In genomic region chr1:235799264-235799663, GRCh38 we compare ENCODE assay signal across 29 cellular contexts.
"Had no signal": no experiment of that assay in that cellular context is flagged by ENCODE, and none has a peak within 500 bp of the region (broad histone marks: within the 10 kb centered on the region; RNA-seq: fewer than 3 reads in every experiment).

No MANE protein-coding gene starts in this region.

- H3K9me3 Mint-ChIP-seq: dendritic cell treated with granulocyte-macrophage colony-stimulating factor and Interleukin-4, amounts not matched to agents 40 ng/mL and 50 ng/mL, for 4 days; effector memory CD8-positive, alpha-beta T cell; endodermal cell; immature natural killer cell had no signal

- H3K27ac ChIP-seq: colonic mucosa, epithelial cell of prostate, esophagus squamous epithelium, foreskin keratinocyte, gastroesophageal sphincter, heart left ventricle, hepatocyte, left ventricle myocardium inferior, lower lobe of right lung had no signal

- H3K9me3 ChIP-seq: colonic mucosa, esophagus squamous epithelium, lower lobe of right lung, mucosa of descending colon had no signal

- DNase-seq: colonic mucosa; cortex of kidney; effector CD8-positive, alpha-beta T cell; effector memory CD8-positive, alpha-beta T cell; endodermal cell; erythroblast; esophagus squamous epithelium; foreskin keratinocyte; heart left ventricle; hypothalamus; immature natural killer cell; islet precursor cell; kidney; kidney glomerular epithelial cell; left colon; left ventricle myocardium inferior; lower lobe of right lung; mesenchymal stem cell; mucosa of descending colon; naive B cell had no signal

- H3K79me2 ChIP-seq: hepatocyte had no signal

- H3K4me2 ChIP-seq: hepatocyte had no signal

- H2AFZ ChIP-seq: hepatocyte had no signal

- H3K4me1 Mint-ChIP-seq: endodermal cell had no signal

- H3K4me3 Mint-ChIP-seq: dendritic cell treated with granulocyte-macrophage colony-stimulating factor and Interleukin-4, amounts not matched to agents 40 ng/mL and 50 ng/mL, for 4 days; effector memory CD8-positive, alpha-beta T cell; endodermal cell; immature natural killer cell; mesothelial cell of epicardium; naive B cell had no signal

- ATAC-seq: effector memory CD8-positive, alpha-beta T cell; esophagus mucosa; foreskin keratinocyte; gastroesophageal sphincter; heart left ventricle; left colon; left lobe of liver; lower lobe of right lung; mucosa of descending colon had no signal

- H3K27me3 Mint-ChIP-seq: dendritic cell treated with granulocyte-macrophage colony-stimulating factor and Interleukin-4, amounts not matched to agents 40 ng/mL and 50 ng/mL, for 4 days; effector memory CD8-positive, alpha-beta T cell; naive B cell had no signal

- H3K27me3 ChIP-seq: colonic mucosa, esophagus squamous epithelium, foreskin keratinocyte, gastroesophageal sphincter, heart left ventricle, hepatocyte had no signal

- FAIRE-seq: endometrium, frontal cortex, kidney had no signal

- H3K4me1 ChIP-seq: colonic mucosa, esophagus squamous epithelium, foreskin keratinocyte, gastroesophageal sphincter, heart left ventricle, left ventricle myocardium inferior, lower lobe of right lung had no signal

- H3K27ac Mint-ChIP-seq: dendritic cell treated with granulocyte-macrophage colony-stimulating factor and Interleukin-4, amounts not matched to agents 40 ng/mL and 50 ng/mL, for 4 days; endodermal cell; mesothelial cell of epicardium had no signal
